ENCODE assay signal across 18 cellular contexts in the genomic region with DNA sequence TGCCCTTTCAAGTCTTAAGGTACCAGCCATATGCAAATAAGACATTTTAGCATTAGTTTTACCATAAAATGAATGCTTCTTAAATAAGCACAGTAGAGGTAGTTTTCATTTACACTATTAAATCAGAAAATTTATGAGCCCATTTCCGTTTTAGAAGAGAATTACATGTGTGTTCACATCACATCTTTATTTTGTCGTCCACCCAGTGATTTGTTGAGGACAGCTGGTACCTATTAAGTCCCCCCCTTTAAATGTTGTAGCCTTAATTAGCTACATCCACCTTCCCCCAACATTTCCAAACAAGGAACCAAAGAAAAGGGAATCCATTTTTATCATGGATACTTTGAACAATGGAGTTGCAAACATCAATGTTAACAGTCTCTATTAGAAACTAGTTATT. TPM values are rescaled to one million over a fixed set of nuclear protein-coding genes. Genes with fewer than 3 reads are reported as not detected.
DNase-seq lines count a peak whose midpoint lies in the region; TF ChIP-seq lines count a peak whose summit lies in the region.
"Had no signal": no experiment of that assay in that cellular context is flagged by ENCODE, and none has a peak within 500 bp of the region (broad histone marks: within the 10 kb centered on the region; RNA-seq: fewer than 3 reads in every experiment).

No MANE protein-coding gene starts in this region.

- H4K20me1 ChIP-seq in neural progenitor cell (ENCODE audit: low read depth), result peaks cover 100% of the 10 kb centered on the region

- H2AFZ ChIP-seq in neural progenitor cell (replicated peaks), result no peak overlapping the region

- H3F3A ChIP-seq in neural progenitor cell (ENCODE audit: low read depth), result peaks cover 58% of the 10 kb centered on the region

- peak overlapping the region; percentile 93 for H3K4me2 ChIP-seq in neural progenitor cell

- H3K4me1 Mint-ChIP-seq in endodermal cell (peaks cover 82% of the 10 kb centered on the region), neural progenitor cell (peaks cover 99% of the 10 kb centered on the region)

- H3K27me3 ChIP-seq in endodermal cell (ENCODE audit: control insufficient read depth, insufficient read depth, low read length, poor library complexity, severe bottlenecking), result no peaks in the 10 kb centered on the region
- H3K27me3 ChIP-seq in neural progenitor cell, result peaks cover 82% of the 10 kb centered on the region
- H3K27me3 ChIP-seq in WERI-Rb-1 (ENCODE audit: insufficient read depth, low read depth, severe bottlenecking), result no peaks in the 10 kb centered on the region

- WGBS in endodermal cell (ENCODE audit: insufficient coverage in 1 of 2, insufficient read length in 1 of 2), 2 experiments, result 65 to 80% methylated on average over 1 to 2 of the region's 2 CpGs

- H3K4me3 ChIP-seq in endodermal cell (ENCODE audit: low read length) (peak overlapping the region; percentile 64), neural progenitor cell (no peak overlapping the region), WERI-Rb-1 (ENCODE audit: low read depth, low read length) (no peak overlapping the region)
- H3K4me3 ChIP-seq: HAP-1 had no signal

- TF ChIP-seq CTCF in endodermal cell (conservative IDR thresholded peaks at IDR 0.05) (no peak), neural progenitor cell (IDR thresholded peaks at IDR 0.05) (no peak), WERI-Rb-1 (IDR thresholded peaks at IDR 0.05; ENCODE audit: low read depth, low read length) (no peak)

- peaks cover 82% of the 10 kb centered on the region for H3K79me2 ChIP-seq in neural progenitor cell (ENCODE audit: low read depth)

- H3K9me3 Mint-ChIP-seq in endodermal cell (no peaks in the 10 kb centered on the region), neural progenitor cell (no peaks in the 10 kb centered on the region)

- H3K36me3 ChIP-seq in endodermal cell (ENCODE audit: control insufficient read depth, insufficient read depth, low read length), result no peaks in the 10 kb centered on the region
- no peaks in the 10 kb centered on the region for H3K36me3 ChIP-seq in neural progenitor cell
- H3K36me3 ChIP-seq in WERI-Rb-1, result no peaks in the 10 kb centered on the region
- H3K36me3 ChIP-seq: HAP-1 had no signal

- no peaks in the 10 kb centered on the region for H3K36me3 Mint-ChIP-seq in endodermal cell (ENCODE audit: low read depth)
- H3K36me3 Mint-ChIP-seq in neural progenitor cell, result peaks cover 7% of the 10 kb centered on the region

- no peak overlapping the region for H3K27ac Mint-ChIP-seq in endodermal cell
- peak overlapping the region; percentile 79 for H3K27ac Mint-ChIP-seq in neural progenitor cell

- DNase-seq in DMS 273 (lab: John Stamatoyannopoulos, UW; ENCODE audit: unreplicated experiment) (peak; percentile 13), DMS 273 treated with DMSO at 0.1 percent for 48 hours (lab: John Stamatoyannopoulos, UW) (no peak), NCI-H69 (lab: John Stamatoyannopoulos, UW) (peak; percentile 3), endodermal cell (no peak), neural progenitor cell (ENCODE audit: low spot score) (no peak), WERI-Rb-1 (no peak), GM03348 (ENCODE audit: low spot score) (no peak)
- DNase-seq in activated naive CD4-positive, alpha-beta T cell treated with anti-CD3 and anti-CD28 coated beads, Interleukin-2, amount 50 U/mL, for 16 hours, result no peak
- DNase-seq: 8988T, COR-L47, DMS53, NCI-H1048, NCI-H187, NCI-H446 treated with DMSO at 0.1 percent for 48 hours, NCI-H774, SIG-M5 had no signal

- H3K4me1 ChIP-seq in endodermal cell (ENCODE audit: control insufficient read depth, insufficient read depth, low read length) (peaks cover 51% of the 10 kb centered on the region), neural progenitor cell (peaks cover 81% of the 10 kb centered on the region)

- H3K9me3 ChIP-seq in endodermal cell (ENCODE audit: control insufficient read depth, low read length), result no peaks in the 10 kb centered on the region
- no peaks in the 10 kb centered on the region for H3K9me3 ChIP-seq in neural progenitor cell (ENCODE audit: low read depth)
- H3K9me3 ChIP-seq in WERI-Rb-1 (ENCODE audit: severe bottlenecking), result no peaks in the 10 kb centered on the region
- H3K9me3 ChIP-seq: HAP-1 had no signal

- H3K4me3 Mint-ChIP-seq in endodermal cell (no peak overlapping the region), neural progenitor cell (peak overlapping the region; percentile 61)

- H3K9ac ChIP-seq in endodermal cell (ENCODE audit: extremely low read depth, low read length, poor library complexity, severe bottlenecking), result no peak overlapping the region
- no peak overlapping the region for H3K9ac ChIP-seq in neural progenitor cell

- H3K27ac ChIP-seq in endodermal cell (ENCODE audit: low read depth, low read length) (peak overlapping the region; percentile 84), neural progenitor cell (no peak overlapping the region), WERI-Rb-1 (no peak overlapping the region)
- H3K27ac ChIP-seq: C4-2B had no signal

- H3K27me3 Mint-ChIP-seq in endodermal cell (ENCODE audit: insufficient read depth) (no peaks in the 10 kb centered on the region), neural progenitor cell (ENCODE audit: insufficient read depth, low read depth) (peaks cover 5% of the 10 kb centered on the region)

RNA-seq across cellular contexts. Expression of a gene that starts 6.8 kb away (rescaled TPM):
- total RNA-seq in endodermal cell (10 to 100 TPM; 47.1 to 71.3 TPM), neural progenitor cell (ENCODE audit: low replicate concordance) (26.1 and 33.6 TPM in 2 replicates)
- polyA plus RNA-seq in endodermal cell (2013, experiment 1 of 2), result 51.2 TPM
- polyA plus RNA-seq in endodermal cell (2013, experiment 2 of 2), result 54.8 TPM

RNA-seq across cellular contexts. Expression of a gene that starts 41.5 kb away (rescaled TPM):
- total RNA-seq in endodermal cell (1 to 10 TPM; 3.8 to 8.0 TPM), neural progenitor cell (ENCODE audit: low replicate concordance) (42.1 and 50.6 TPM in 2 replicates)
- 6.6 TPM for polyA plus RNA-seq in endodermal cell (2013, experiment 1 of 2)
- 4.8 TPM for polyA plus RNA-seq in endodermal cell (2013, experiment 2 of 2)

Comparison
In these comparisons a context has a peak if more than half of its experiments do, and no peak if none do; other contexts are left out.
1. DNase-seq: peak in DMS 273 (single experiment) and NCI-H69 (single experiment); none in DMS 273 treated with DMSO at 0.1 percent for 48 hours (single experiment), endodermal cell (single experiment), neural progenitor cell (single experiment), WERI-Rb-1 (single experiment), GM03348 (single experiment) and activated naive CD4-positive, alpha-beta T cell treated with anti-CD3 and anti-CD28 coated beads, Interleukin-2, amount 50 U/mL, for 16 hours (single experiment).